Comparison of ENCODE assay signal across 9 cellular contexts in the genomic region with DNA sequence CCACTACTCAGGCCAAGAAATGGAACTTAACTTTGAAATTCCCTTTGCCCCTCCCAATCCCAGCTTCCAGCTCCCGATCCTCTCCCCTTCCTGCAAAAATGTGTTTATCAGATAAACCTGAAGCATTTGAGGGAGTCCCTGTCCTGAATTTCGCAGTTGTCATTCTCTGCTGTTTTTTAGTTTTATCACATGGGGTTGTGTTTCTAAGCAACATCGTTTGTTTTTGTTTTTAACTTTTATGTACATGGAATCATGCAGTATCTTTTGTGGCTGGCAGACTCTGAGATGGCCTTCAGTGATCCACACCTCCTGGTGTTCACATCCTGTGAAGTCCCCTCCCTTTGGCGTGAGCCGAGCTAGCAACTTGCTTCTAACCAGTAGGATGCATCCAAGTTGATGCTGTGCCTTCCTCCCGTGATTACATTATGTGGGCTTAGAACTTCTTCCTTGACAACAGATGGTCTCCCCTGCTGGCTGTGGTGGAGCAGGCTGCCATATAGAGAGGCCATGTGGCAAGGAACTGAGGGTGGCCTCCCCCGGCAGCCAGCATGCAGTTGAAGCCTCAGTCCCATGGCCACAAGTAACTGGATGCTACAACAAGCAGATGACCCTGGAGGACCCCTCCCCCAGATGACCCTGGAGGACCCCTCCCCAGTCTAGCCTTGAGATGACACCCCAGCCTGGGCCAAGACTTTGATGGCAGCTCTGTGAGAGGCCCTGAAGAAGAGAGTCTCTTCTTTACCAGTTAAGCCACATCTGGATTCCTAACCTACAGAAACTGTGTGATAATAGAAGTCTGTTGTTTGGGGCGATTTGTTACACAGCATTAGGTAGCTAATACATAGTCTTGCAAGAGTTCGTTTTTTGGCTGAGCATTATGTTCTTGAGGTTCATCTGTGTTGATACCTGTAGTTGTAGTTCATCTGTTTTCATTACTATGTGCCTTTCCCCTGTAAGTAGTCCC. TPM values are rescaled to one million over a fixed set of nuclear protein-coding genes. Genes with fewer than 3 reads are reported as not detected.
DNase-seq lines count a peak whose midpoint lies in the region; ATAC-seq and TF ChIP-seq lines count a peak whose summit lies in the region.
"Had no signal": no experiment of that assay in that cellular context is flagged by ENCODE, and none has a peak within 500 bp of the region (broad histone marks: within the 10 kb centered on the region; RNA-seq: fewer than 3 reads in every experiment).

No MANE protein-coding gene starts in this region.

- H3K27me3 Mint-ChIP-seq in immature natural killer cell (ENCODE audit: low read depth in 3 of 3), result peaks cover 0 to 5% (median 2%) of the 10 kb centered on the region in 3 donors
- no peaks in the 10 kb centered on the region for H3K27me3 Mint-ChIP-seq in activated CD4-positive, alpha-beta T cell treated with anti-CD3 and anti-CD28 coated beads for 36 hours

- in situ Hi-C loops in gastrocnemius medialis (cut with MboI; ENCODE audit: low sequenced_read_pairs in 4 of 4), result no loop called here

- no peak for TF ChIP-seq POLR2A in HCT116 (IDR thresholded peaks at IDR 0.05; ENCODE audit: borderline replicate concordance, extremely low read depth, insufficient read depth, insufficient read length)
- no peak for TF ChIP-seq POLR2A in gastrocnemius medialis (IDR thresholded peaks at IDR 0.05)

- no peaks in the 10 kb centered on the region for H3K36me3 Mint-ChIP-seq in immature natural killer cell
- H3K36me3 Mint-ChIP-seq in activated CD4-positive, alpha-beta T cell treated with anti-CD3 and anti-CD28 coated beads for 36 hours (ENCODE audit: low read depth), result no peaks in the 10 kb centered on the region

- intact Hi-C loops in HCT116 (cut with micrococcal nuclease) (no loop called here), gastrocnemius medialis (cut with DNase I; ENCODE audit: low total_unique reads) (no loop called here)
- intact Hi-C loops in activated CD4-positive, alpha-beta T cell treated with anti-CD3 and anti-CD28 coated beads for 36 hours (cut with DNase I, micrococcal nuclease), result no loop called here

- no peak overlapping the region for H2AFZ ChIP-seq in HCT116 (ENCODE audit: low read depth, low read length, poor library complexity, severe bottlenecking)

- RAD21 ChIA-PET in HCT116 (lab: Charles Lee; ENCODE audit: low non-redundant PET in 1 of 2, low total read pairs in 2 of 2, uncharacterized antibody in 2 of 2, unreplicated experiment in 2 of 2), result no interaction called here

- no peak overlapping the region for H3K27ac ChIP-seq in HCT116 (ENCODE audit: low read depth, low read length)
- peak overlapping the region in 3 of 4 donors; percentile 45 to 72 (median 68) for H3K27ac ChIP-seq in gastrocnemius medialis

- H3K27ac Mint-ChIP-seq in immature natural killer cell, result peak overlapping the region in 5 of 6 donors; percentile 13 to 80 (median 42)
- no peak overlapping the region for H3K27ac Mint-ChIP-seq in activated CD4-positive, alpha-beta T cell treated with anti-CD3 and anti-CD28 coated beads for 36 hours

- H3K36me3 ChIP-seq in HCT116 (ENCODE audit: control insufficient read depth in 1 of 2, insufficient read depth in 2 of 2, low read length in 2 of 2), result peaks cover 0 to 3% of the 10 kb centered on the region in 2 experiments; a peak in 1 of 4 replicates
- no peaks in the 10 kb centered on the region for H3K36me3 ChIP-seq in gastrocnemius medialis

- H3K4me1 Mint-ChIP-seq in immature natural killer cell, result peaks cover 7 to 15% of the 10 kb centered on the region in 2 donors
- H3K4me1 Mint-ChIP-seq in activated CD4-positive, alpha-beta T cell treated with anti-CD3 and anti-CD28 coated beads for 36 hours, result no peaks in the 10 kb centered on the region

- H3K9me3 ChIP-seq in HCT116 (ENCODE audit: control insufficient read depth in 1 of 2, insufficient read depth in 1 of 2, low read depth in 1 of 2, low read length in 2 of 2), result peaks cover 0 to 7% of the 10 kb centered on the region in 2 experiments; a peak in 1 of 4 replicates
- no peaks in the 10 kb centered on the region for H3K9me3 ChIP-seq in gastrocnemius medialis

- H4K20me1 ChIP-seq in HCT116 (ENCODE audit: insufficient read depth), result no peaks in the 10 kb centered on the region

- H3K4me3 Mint-ChIP-seq in immature natural killer cell, result peak overlapping the region in 2 of 5 donors; percentile 18 to 61
- no peak overlapping the region for H3K4me3 Mint-ChIP-seq in activated CD4-positive, alpha-beta T cell treated with anti-CD3 and anti-CD28 coated beads for 36 hours

- POLR2A ChIA-PET in HCT116 (lab: Charles Lee), result interaction anchor here (1.8 kb wide), 1 partner anchor 99 kb away, joined by 5 read pairs; no protein-coding TSS in a partner anchor
- POLR2A ChIA-PET in activated CD4-positive, alpha-beta T cell treated with anti-CD3 and anti-CD28 coated beads for 36 hours (lab: Charles Lee), result no interaction called here

- no peak overlapping the region for H3K9ac ChIP-seq in HCT116 (ENCODE audit: low read length)

- H3K27me3 ChIP-seq in HCT116 (ENCODE audit: insufficient read depth, low read length) (no peaks in the 10 kb centered on the region), gastrocnemius medialis (no peaks in the 10 kb centered on the region)

- no peak for DNase-seq in HCT116 (ENCODE audit: low read depth, low spot score)
- peak; percentile 52 for DNase-seq in amniotic epithelial cell (ENCODE audit: low read depth)
- peak; percentile 37 to 42 (median 42) for DNase-seq in immature natural killer cell
- DNase-seq in gastrocnemius medialis, result no peak
- no peak for DNase-seq in hypothalamus (lab: John Stamatoyannopoulos, UW)
- DNase-seq in activated CD4-positive, alpha-beta T cell treated with anti-CD3 and anti-CD28 coated beads for 36 hours, result no peak
- DNase-seq in germinal center (ENCODE audit: low spot score), result no peak
- DNase-seq: NCI-H524 treated with DMSO at 0.1 percent for 48 hours had no signal

- no peaks in the 10 kb centered on the region for H3K9me2 ChIP-seq in HCT116 (ENCODE audit: insufficient read depth)

- TF ChIP-seq CTCF in HCT116 (IDR thresholded peaks at IDR 0.05 in 2 of 3, conservative IDR thresholded peaks at IDR 0.05 in 1 of 3; ENCODE audit: borderline replicate concordance in 1 of 3, insufficient read depth in 1 of 3, low read depth in 2 of 3, low read length in 2 of 3), result no peak
- TF ChIP-seq CTCF in gastrocnemius medialis (IDR thresholded peaks at IDR 0.05 in 4 of 5, conservative IDR thresholded peaks at IDR 0.05 in 1 of 5), result no peak

- no TSS peak for BruUV-seq in HCT116 (replicated peaks; lab: Mats Ljungman, UMichigan)

- TF ChIP-seq RAD21 in HCT116 (IDR thresholded peaks at IDR 0.05; ENCODE audit: low read depth), result no peak

- CTCF ChIA-PET in HCT116 (lab: Charles Lee), result interaction anchor here (1.4 kb wide), 1 partner anchor 98 kb away, joined by 4 read pairs; no protein-coding TSS in a partner anchor
- CTCF ChIA-PET in activated CD4-positive, alpha-beta T cell treated with anti-CD3 and anti-CD28 coated beads for 36 hours (lab: Charles Lee), result interaction anchor here (0.6 kb wide), 1 partner anchor 10 kb away, joined by 5 read pairs; no protein-coding TSS in a partner anchor

- H3K4me1 ChIP-seq in HCT116 (ENCODE audit: control insufficient read depth in 1 of 2, insufficient read depth in 2 of 2, low read length in 2 of 2) (peaks cover 63 to 75% of the 10 kb centered on the region in 2 experiments), gastrocnemius medialis (peaks cover 25 to 29% of the 10 kb centered on the region in 2 donors)

- H3K4me3 ChIP-seq in HCT116 (replicated peaks in 1 of 2; ENCODE audit: low read depth in 1 of 2, low read length in 2 of 2) (no peak overlapping the region), gastrocnemius medialis (no peak overlapping the region)

- no peak for ATAC-seq in HCT116
- ATAC-seq in gastrocnemius medialis, result no peak
- no peak for ATAC-seq in HG02759 (IDR thresholded peaks at IDR 0.05; ENCODE audit: unreplicated experiment)
- ATAC-seq in activated CD4-positive, alpha-beta T cell treated with anti-CD3 and anti-CD28 coated beads for 36 hours, result no peak

- no peaks in the 10 kb centered on the region for H3K9me3 Mint-ChIP-seq in immature natural killer cell
- H3K9me3 Mint-ChIP-seq in activated CD4-positive, alpha-beta T cell treated with anti-CD3 and anti-CD28 coated beads for 36 hours (ENCODE audit: low read depth), result peaks cover 2% of the 10 kb centered on the region

- peak overlapping the region; percentile 58; the same call in 1 of the 2 replicates for H3K4me2 ChIP-seq in HCT116 (ENCODE audit: low read length)

- H3K79me2 ChIP-seq in HCT116 (ENCODE audit: insufficient read depth, low read length), result peaks cover 76% of the 10 kb centered on the region

TF ChIP-seq in HCT116, 20 proteins besides CTCF, POLR2A, EP300 and RAD21:
- no peak for TF ChIP-seq EZH2phosphoT487 (IDR thresholded peaks at IDR 0.05; ENCODE audit: borderline replicate concordance)
- TF ChIP-seq JUND (IDR thresholded peaks at IDR 0.05), result no peak
- TF ChIP-seq, protein P1, sequence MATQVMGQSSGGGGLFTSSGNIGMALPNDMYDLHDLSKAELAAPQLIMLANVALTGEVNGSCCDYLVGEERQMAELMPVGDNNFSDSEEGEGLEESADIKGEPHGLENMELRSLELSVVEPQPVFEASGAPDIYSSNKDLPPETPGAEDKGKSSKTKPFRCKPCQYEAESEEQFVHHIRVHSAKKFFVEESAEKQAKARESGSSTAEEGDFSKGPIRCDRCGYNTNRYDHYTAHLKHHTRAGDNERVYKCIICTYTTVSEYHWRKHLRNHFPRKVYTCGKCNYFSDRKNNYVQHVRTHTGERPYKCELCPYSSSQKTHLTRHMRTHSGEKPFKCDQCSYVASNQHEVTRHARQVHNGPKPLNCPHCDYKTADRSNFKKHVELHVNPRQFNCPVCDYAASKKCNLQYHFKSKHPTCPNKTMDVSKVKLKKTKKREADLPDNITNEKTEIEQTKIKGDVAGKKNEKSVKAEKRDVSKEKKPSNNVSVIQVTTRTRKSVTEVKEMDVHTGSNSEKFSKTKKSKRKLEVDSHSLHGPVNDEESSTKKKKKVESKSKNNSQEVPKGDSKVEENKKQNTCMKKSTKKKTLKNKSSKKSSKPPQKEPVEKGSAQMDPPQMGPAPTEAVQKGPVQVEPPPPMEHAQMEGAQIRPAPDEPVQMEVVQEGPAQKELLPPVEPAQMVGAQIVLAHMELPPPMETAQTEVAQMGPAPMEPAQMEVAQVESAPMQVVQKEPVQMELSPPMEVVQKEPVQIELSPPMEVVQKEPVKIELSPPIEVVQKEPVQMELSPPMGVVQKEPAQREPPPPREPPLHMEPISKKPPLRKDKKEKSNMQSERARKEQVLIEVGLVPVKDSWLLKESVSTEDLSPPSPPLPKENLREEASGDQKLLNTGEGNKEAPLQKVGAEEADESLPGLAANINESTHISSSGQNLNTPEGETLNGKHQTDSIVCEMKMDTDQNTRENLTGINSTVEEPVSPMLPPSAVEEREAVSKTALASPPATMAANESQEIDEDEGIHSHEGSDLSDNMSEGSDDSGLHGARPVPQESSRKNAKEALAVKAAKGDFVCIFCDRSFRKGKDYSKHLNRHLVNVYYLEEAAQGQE (IDR thresholded peaks at IDR 0.05; ENCODE audit: low read depth), result no peak
- no peak for TF ChIP-seq ELF1 (IDR thresholded peaks at IDR 0.05; ENCODE audit: borderline replicate concordance, low read depth)

RNA-seq across cellular contexts. Expression of a gene that starts 27.7 kb away (rescaled TPM):
- 32.9 TPM for total RNA-seq in HCT116 (2021; ENCODE audit: unreplicated experiment)
- polyA plus RNA-seq in HCT116 (2012), result 25.8 and 28.0 TPM in 2 replicates
- 1 to 10 TPM in 2 of 3 donors, under 1 TPM in 1; 0.83 to 3.5 (median 2.3) TPM for polyA plus RNA-seq in immature natural killer cell
- total RNA-seq in gastrocnemius medialis, result 10 to 100 TPM; 10.2 to 36.9 (median 15.9) TPM
- under 1 TPM; 0.21 to 0.32 TPM for total RNA-seq in activated CD4-positive, alpha-beta T cell treated with anti-CD3 and anti-CD28 coated beads for 36 hours

Comparison
In these comparisons a context has a peak if more than half of its experiments do, and no peak if none do; other contexts are left out.
1. DNase-seq: peak in amniotic epithelial cell (single experiment) and immature natural killer cell (3 of 3); none in HCT116 (single experiment), gastrocnemius medialis (0 of 2), hypothalamus (0 of 51), activated CD4-positive, alpha-beta T cell treated with anti-CD3 and anti-CD28 coated beads for 36 hours (single experiment) and germinal center (single experiment).
2. RNA of a gene that starts 27.7 kb away (total RNA-seq): 32.9 TPM in HCT116 (single experiment) and 10.2 to 36.9 TPM in gastrocnemius medialis; 0.21 to 0.32 TPM in activated CD4-positive, alpha-beta T cell treated with anti-CD3 and anti-CD28 coated beads for 36 hours; every median in the first group is over 4 times any median in the second.